ENCODE assay signal across 24 cellular contexts in the genomic region with DNA sequence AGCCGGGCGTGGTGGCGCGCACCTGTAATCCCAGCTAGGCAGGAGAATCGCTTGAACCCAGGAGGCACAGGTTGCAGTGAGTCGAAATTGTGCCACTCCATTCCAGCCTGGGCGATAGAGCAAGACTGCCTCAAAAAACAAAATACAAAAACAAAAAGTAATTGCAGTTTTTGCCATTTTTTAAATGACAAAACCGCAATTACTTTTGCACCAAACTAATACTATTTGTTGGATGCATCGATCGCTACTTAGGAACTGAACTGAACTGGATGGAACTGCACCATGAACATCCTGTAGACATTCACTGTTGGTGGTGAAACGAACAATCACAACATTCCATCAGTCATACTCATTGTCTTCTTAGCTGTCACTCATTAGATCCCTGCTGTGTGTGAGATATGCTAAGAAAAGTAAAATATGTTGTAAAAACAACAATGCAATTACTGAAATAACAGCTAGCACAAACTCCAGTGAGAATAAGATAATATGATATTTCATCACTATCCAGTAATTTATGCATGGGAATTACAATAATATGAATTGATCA.
"Had no signal": no experiment of that assay in that cellular context is flagged by ENCODE, and none has a peak within 500 bp of the region (broad histone marks: within the 10 kb centered on the region; RNA-seq: fewer than 3 reads in every experiment).

No MANE protein-coding gene starts in this region.

- DNase-seq: naive B cell; natural killer cell; nucleus accumbens; pancreas; retina; stimulated activated CD4-positive, alpha-beta T cell treated with anti-CD3 and anti-CD28 coated beads, Interleukin-15, amount 100 ng/mL, for 24 hours; stimulated activated CD4-positive, alpha-beta T cell treated with anti-CD3 and anti-CD28 coated beads, Interleukin-2, amount 100 ng/mL, for 24 hours; stimulated activated CD4-positive, alpha-beta T cell treated with anti-CD3 and anti-CD28 coated beads, Interleukin-2, amount 100 ng/mL, for 48 hours; stimulated activated CD4-positive, alpha-beta T cell treated with anti-CD3 and anti-CD28 coated beads, Interleukin-4, amount 100 ng/mL, for 24 hours; stimulated activated naive B cell treated with anti-CD40 and anti-IgM and Interleukin-4, amounts not matched to agents 10 μg/mL and 1 μg/mL and 100 μg/mL, for 72 hours; stimulated activated naive CD4-positive, alpha-beta T cell treated with Interleukin-2 at 50 U/mL for 16 hours; stomach; thyroid gland; upper lobe of left lung had no signal

- FAIRE-seq: pancreas, urothelium cell line had no signal

- H3K9me3 ChIP-seq: neutrophil, pancreas, prostate gland, right atrium auricular region, stomach, thoracic aorta, thyroid gland, upper lobe of left lung, vagina had no signal

- H3K4me3 ChIP-seq: pancreas, prostate gland, right atrium auricular region, skin epidermis, stomach, thoracic aorta, thyroid gland, tibial nerve, upper lobe of left lung, vagina had no signal

- H3K27ac ChIP-seq: neutrophil, pancreas, prostate gland, right atrium auricular region, skin epidermis, stomach, thoracic aorta, thyroid gland, tibial nerve, upper lobe of left lung, vagina had no signal

- H3K4me1 ChIP-seq: pancreas, prostate gland, right atrium auricular region, stomach, thyroid gland, tibial nerve, upper lobe of left lung, vagina had no signal

- H3K27me3 ChIP-seq: neutrophil, pancreas, right atrium auricular region, stomach, thyroid gland, tibial nerve, upper lobe of left lung, vagina had no signal

- H3K36me3 ChIP-seq: neutrophil, pancreas, prostate gland, right atrium auricular region, stomach, thoracic aorta, thyroid gland, tibial nerve, upper lobe of left lung, vagina had no signal

- ATAC-seq: natural killer cell; pancreas; sciatic nerve; stimulated activated effector memory CD8-positive, alpha-beta T cell treated with anti-CD3 and anti-CD28 coated beads, Interleukin-12 subunit alpha, Interleukin-12 subunit beta, amount 100 ng/mL, for 72 hours; stimulated activated naive B cell treated with anti-CD40 and anti-IgM and Interleukin-4, amounts not matched to agents 10 μg/mL and 1 μg/mL and 100 μg/mL, for 72 hours had no signal
